Comparison of ENCODE assay signal across 26 cellular contexts in genomic region chr20:23749746-23750145, GRCh38. TPM values are rescaled to one million over a fixed set of nuclear protein-coding genes. Genes with fewer than 3 reads are reported as not detected.
"Had no signal": no experiment of that assay in that cellular context is flagged by ENCODE, and none has a peak within 500 bp of the region (broad histone marks: within the 10 kb centered on the region; RNA-seq: fewer than 3 reads in every experiment).

No MANE protein-coding gene starts in this region.

- H3K36me3 ChIP-seq: MG63 had no signal

- H3K9me3 ChIP-seq: MG63, SK-N-SH had no signal

- ATAC-seq: Panc1, PC-3 had no signal

- H3K4me2 ChIP-seq: SK-N-SH had no signal

- H3K27me3 ChIP-seq: MG63 had no signal

- DNase-seq: IMR-90, Karpas-422, KG1, MG63, NCI-H1105, NCI-H1417, NCI-H1436 treated with DMSO at 0.1 percent for 48 hours, NCI-H1694, NCI-H1930, NCI-H2081, NCI-H2107, NCI-H2171, NCI-H226, NCI-H446, NCI-H510A, NCI-H524 treated with DMSO at 0.1 percent for 48 hours, NCI-H69, NCI-H774, PC-3, SHP77, SK-N-SH, SW 1271 had no signal

- H3K9ac ChIP-seq: SK-N-SH had no signal

- H3K27ac ChIP-seq: RWPE1 had no signal

- H3K4me3 ChIP-seq: MG63 had no signal

RNA-seq across cellular contexts. Expression of gene CST1, which starts 1.0 kb away (rescaled TPM):
- total RNA-seq: HepG2, IMR-90, OCI-LY7 had no signal
